In the genomic region with DNA sequence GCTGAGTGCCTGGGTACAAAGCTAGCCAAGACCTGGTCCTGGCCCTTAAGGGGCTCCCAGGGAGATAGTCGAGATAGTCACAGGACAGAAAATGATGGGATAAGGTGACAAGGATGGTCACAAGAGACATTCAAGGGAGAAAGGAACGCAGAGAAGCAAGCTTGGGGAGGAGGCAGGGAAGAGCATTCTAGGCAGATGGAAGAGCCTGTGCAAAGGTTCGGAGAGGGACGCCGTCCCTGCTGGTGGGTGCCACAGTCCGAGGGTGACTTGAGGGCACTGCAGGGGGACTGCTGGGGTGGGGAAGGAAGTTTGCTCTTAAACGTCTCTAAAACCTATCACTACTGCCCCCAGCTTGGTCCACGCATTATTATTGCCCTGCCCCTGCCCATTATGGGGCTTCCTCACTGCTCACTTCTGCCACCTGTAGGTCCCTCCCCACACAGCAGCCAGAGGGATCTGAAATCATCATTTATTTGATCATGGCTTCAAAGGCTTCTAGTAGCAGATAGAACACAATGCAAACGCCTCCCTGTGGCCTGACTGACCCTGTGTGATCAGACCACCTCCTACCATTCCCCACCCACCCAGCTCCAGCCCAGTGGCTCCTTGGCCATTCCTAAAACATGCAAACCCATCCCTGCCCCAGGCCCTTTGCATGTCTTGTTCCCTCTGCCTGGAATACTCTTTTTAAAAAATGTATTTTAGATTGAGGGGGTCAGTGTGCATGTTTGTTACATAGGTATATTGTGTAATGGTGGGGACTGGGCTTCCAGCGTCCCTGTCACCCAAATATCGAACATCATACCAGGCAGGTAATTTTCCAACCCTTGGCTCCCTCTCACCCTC, we compare ENCODE assay signal across 9 cellular contexts.
DNase-seq lines count a peak whose midpoint lies in the region; ATAC-seq and TF ChIP-seq lines count a peak whose summit lies in the region.
"Had no signal": no experiment of that assay in that cellular context is flagged by ENCODE, and none has a peak within 500 bp of the region (broad histone marks: within the 10 kb centered on the region; RNA-seq: fewer than 3 reads in every experiment).

No MANE protein-coding gene starts in this region.

- peak in 3 of 4 experiments; percentile 11 to 50 (median 26) for TF ChIP-seq CTCF in gastroesophageal sphincter (IDR thresholded peaks at IDR 0.05)

- no peak overlapping the region for H3K27ac ChIP-seq in gastroesophageal sphincter
- no peak overlapping the region for H3K27ac ChIP-seq in substantia nigra (ENCODE audit: low read depth, low read length, poor library complexity, severe bottlenecking)
- H3K27ac ChIP-seq: skin epidermis had no signal

- no peaks in the 10 kb centered on the region for H3K9me3 ChIP-seq in gastroesophageal sphincter

- ATAC-seq in gastroesophageal sphincter = no peak

- no peak overlapping the region for H3K4me3 ChIP-seq in gastroesophageal sphincter
- H3K4me3 ChIP-seq: skin epidermis had no signal

- DNase-seq in DMS53 (lab: John Stamatoyannopoulos, UW) (peak; percentile 59), DMS53 treated with DMSO at 0.1 percent for 48 hours (lab: John Stamatoyannopoulos, UW; ENCODE audit: unreplicated experiment) (no peak), NCI-H526 treated with DMSO at 0.1 percent for 48 hours (lab: John Stamatoyannopoulos, UW) (peak; percentile 5), activated T-cell treated with anti-CD3 and anti-CD28 coated beads for 4 hours (peak; percentile 21), G401 (ENCODE audit: low spot score) (no peak), substantia nigra (lab: John Stamatoyannopoulos, UW) (no peak)
- DNase-seq in stimulated activated CD4-positive, alpha-beta T cell treated with anti-CD3 and anti-CD28 coated beads, TNF-alpha, amount 100 ng/mL, for 48 hours (ENCODE audit: low read depth in 3 of 3) = peak; percentile 21 to 43 (median 35)

- no peaks in the 10 kb centered on the region for H3K27me3 ChIP-seq in gastroesophageal sphincter

- no peak for TF ChIP-seq POLR2A in gastroesophageal sphincter (IDR thresholded peaks at IDR 0.05)

- no peak for TF ChIP-seq EP300 in gastroesophageal sphincter (IDR thresholded peaks at IDR 0.05)

- in situ Hi-C loops in G401 (cut with HindIII; ENCODE audit: low sequenced_read_pairs) = no loop called here

- no peaks in the 10 kb centered on the region for H3K36me3 ChIP-seq in gastroesophageal sphincter

- peaks cover 0 to 5% (median 0%) of the 10 kb centered on the region in 3 donors for H3K4me1 ChIP-seq in gastroesophageal sphincter

- WGBS in gastroesophageal sphincter (ENCODE audit: low coverage in 1 of 2), 2 donors = 71 to 85% methylated on average over 8 to 10 of the region's 11 CpGs

Comparison
In these comparisons a context has a peak if more than half of its experiments do, and no peak if none do; other contexts are left out.
1. DNase-seq: peak in DMS53 (single experiment), NCI-H526 treated with DMSO at 0.1 percent for 48 hours (single experiment), activated T-cell treated with anti-CD3 and anti-CD28 coated beads for 4 hours (single experiment) and stimulated activated CD4-positive, alpha-beta T cell treated with anti-CD3 and anti-CD28 coated beads, TNF-alpha, amount 100 ng/mL, for 48 hours (3 of 3); none in DMS53 treated with DMSO at 0.1 percent for 48 hours (single experiment), G401 (single experiment) and substantia nigra (0 of 49).